In the genomic region with DNA sequence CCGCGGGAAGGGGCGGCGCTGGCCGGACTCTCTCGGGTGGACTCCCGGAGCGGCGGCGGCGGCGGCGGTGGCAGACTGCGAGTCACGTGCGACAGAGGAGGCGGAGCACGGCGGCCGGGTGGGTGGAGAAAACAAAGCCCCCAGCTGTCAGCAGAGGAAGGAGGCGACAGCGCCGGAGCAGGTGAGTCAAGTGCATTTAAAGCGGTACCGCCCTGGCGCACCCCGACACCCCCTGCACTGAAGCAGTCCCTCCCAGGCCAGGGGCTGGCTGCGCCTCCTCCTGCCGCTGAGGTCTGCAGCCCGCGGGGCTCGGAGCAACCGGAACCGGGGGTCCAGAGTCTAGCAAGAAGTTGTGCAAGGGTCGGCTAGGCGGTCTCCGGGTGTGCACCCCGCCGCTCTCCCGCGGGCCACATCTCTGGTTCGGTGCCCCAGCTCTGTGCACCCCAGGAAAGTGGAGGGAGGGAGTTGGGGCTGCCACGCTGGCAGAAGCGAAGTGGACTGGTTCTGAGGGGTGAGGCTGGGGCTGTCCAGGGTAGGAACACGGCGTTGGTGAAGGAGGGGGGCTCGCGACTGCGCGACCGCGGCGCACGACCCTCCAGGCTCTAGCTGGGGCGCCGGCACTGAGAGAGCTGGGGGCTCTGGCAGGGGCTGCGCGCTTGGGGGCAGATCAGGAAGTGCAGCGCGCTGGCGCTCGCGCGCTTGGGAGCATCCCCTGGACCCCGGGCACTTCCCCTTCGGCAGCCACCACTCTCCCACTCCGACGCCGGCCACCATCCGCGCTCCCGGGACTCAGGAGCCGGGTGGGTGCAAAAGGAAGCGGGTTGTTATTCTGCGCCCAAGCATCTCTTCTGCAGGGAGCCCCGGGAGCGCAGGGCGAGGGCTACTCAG, we compare ENCODE assay signal across 1 cellular context.
TF ChIP-seq lines count a peak whose summit lies in the region.

No MANE protein-coding gene starts in this region.

TF ChIP-seq in PFSK-1, 5 proteins besides CTCF, POLR2A, EP300 and RAD21 (continued from another document):
- TF ChIP-seq, protein P1, sequence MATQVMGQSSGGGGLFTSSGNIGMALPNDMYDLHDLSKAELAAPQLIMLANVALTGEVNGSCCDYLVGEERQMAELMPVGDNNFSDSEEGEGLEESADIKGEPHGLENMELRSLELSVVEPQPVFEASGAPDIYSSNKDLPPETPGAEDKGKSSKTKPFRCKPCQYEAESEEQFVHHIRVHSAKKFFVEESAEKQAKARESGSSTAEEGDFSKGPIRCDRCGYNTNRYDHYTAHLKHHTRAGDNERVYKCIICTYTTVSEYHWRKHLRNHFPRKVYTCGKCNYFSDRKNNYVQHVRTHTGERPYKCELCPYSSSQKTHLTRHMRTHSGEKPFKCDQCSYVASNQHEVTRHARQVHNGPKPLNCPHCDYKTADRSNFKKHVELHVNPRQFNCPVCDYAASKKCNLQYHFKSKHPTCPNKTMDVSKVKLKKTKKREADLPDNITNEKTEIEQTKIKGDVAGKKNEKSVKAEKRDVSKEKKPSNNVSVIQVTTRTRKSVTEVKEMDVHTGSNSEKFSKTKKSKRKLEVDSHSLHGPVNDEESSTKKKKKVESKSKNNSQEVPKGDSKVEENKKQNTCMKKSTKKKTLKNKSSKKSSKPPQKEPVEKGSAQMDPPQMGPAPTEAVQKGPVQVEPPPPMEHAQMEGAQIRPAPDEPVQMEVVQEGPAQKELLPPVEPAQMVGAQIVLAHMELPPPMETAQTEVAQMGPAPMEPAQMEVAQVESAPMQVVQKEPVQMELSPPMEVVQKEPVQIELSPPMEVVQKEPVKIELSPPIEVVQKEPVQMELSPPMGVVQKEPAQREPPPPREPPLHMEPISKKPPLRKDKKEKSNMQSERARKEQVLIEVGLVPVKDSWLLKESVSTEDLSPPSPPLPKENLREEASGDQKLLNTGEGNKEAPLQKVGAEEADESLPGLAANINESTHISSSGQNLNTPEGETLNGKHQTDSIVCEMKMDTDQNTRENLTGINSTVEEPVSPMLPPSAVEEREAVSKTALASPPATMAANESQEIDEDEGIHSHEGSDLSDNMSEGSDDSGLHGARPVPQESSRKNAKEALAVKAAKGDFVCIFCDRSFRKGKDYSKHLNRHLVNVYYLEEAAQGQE (IDR thresholded peaks at IDR 0.05; ENCODE audit: insufficient read depth in 1 of 2, low read depth in 2 of 2, low read length in 2 of 2): peak in 1 of 2 experiments; percentile 32; a peak in 1 of 4 replicates
